Comparison of ENCODE assay signal across 9 cellular contexts in the genomic region with DNA sequence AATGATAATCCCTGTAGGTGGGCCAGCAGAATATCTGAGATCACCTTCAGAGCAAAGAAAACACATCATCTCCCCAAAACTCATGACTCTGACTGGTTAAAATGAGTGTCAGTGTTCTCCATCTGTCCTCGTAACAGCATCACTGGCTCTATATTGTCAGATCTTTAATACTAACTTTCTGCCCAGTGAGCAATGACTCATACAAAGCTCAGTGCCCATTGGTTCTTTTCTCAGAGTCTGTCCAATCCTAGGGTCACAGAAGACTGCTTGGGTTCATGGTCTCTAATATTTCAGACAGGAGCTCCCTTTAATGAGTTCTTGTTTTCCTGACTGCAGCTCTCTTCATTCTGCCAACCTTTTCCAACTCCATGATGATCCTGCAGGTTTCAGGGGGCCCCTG. TPM values are rescaled to one million over a fixed set of nuclear protein-coding genes. Genes with fewer than 3 reads are reported as not detected.
DNase-seq lines count a peak whose midpoint lies in the region; ATAC-seq and TF ChIP-seq lines count a peak whose summit lies in the region.
"Had no signal": no experiment of that assay in that cellular context is flagged by ENCODE, and none has a peak within 500 bp of the region (broad histone marks: within the 10 kb centered on the region; RNA-seq: fewer than 3 reads in every experiment).

No MANE protein-coding gene starts in this region.

- H3K27ac ChIP-seq in CD8-positive, alpha-beta memory T cell (ENCODE audit: low read depth, low read length) = no peak overlapping the region
- no peak overlapping the region for H3K27ac ChIP-seq in Panc1 (ENCODE audit: low read length)
- H3K27ac ChIP-seq: KMS-11 had no signal

- no peaks in the 10 kb centered on the region for H3K9me3 ChIP-seq in CD8-positive, alpha-beta memory T cell (ENCODE audit: low read length)
- H3K9me3 ChIP-seq in Panc1 (ENCODE audit: control insufficient read depth, insufficient read depth, low read depth, low read length) = no peaks in the 10 kb centered on the region

- no TSS peak for BruUV-seq in Panc1 (replicated peaks; lab: Mats Ljungman, UMichigan)

- intact Hi-C loops in Panc1 (cut with micrococcal nuclease; ENCODE audit: unreplicated experiment) = no loop called here

- POLR2A ChIA-PET in CD8-positive, alpha-beta memory T cell (lab: Charles Lee) = no interaction called here
- POLR2A ChIA-PET in Panc1 (lab: Charles Lee) = no interaction called here

- TF ChIP-seq CTCF in Panc1 (IDR thresholded peaks at IDR 0.05) = no peak

- H3K4me3 Mint-ChIP-seq in CD8-positive, alpha-beta memory T cell = no peak overlapping the region

- H3K36me3 ChIP-seq in CD8-positive, alpha-beta memory T cell (ENCODE audit: insufficient read depth, low read length) = no peaks in the 10 kb centered on the region
- no peaks in the 10 kb centered on the region for H3K36me3 ChIP-seq in Panc1 (ENCODE audit: control insufficient read depth, insufficient read depth, low read length)

- H3K27me3 Mint-ChIP-seq in CD8-positive, alpha-beta memory T cell = peaks cover 63 to 93% of the 10 kb centered on the region in 2 donors

- no peaks in the 10 kb centered on the region for H3K36me3 Mint-ChIP-seq in CD8-positive, alpha-beta memory T cell

- CTCF ChIA-PET in CD8-positive, alpha-beta memory T cell (lab: Charles Lee) = no interaction called here
- CTCF ChIA-PET in Panc1 (lab: Charles Lee) = interaction anchor here (0.6 kb wide), 1 partner anchor 96 kb away, joined by 3 read pairs; no protein-coding TSS in a partner anchor

- ATAC-seq in GM18873 (IDR thresholded peaks at IDR 0.05; ENCODE audit: low FRiP score, unreplicated experiment) (peak; percentile 81), HG03064 (IDR thresholded peaks at IDR 0.05; ENCODE audit: low read depth, unreplicated experiment) (peak; percentile 75), Panc1 (peak; percentile 79)

- no peaks in the 10 kb centered on the region for H3K9me3 Mint-ChIP-seq in CD8-positive, alpha-beta memory T cell

- no peaks in the 10 kb centered on the region for H3K4me1 ChIP-seq in CD8-positive, alpha-beta memory T cell (ENCODE audit: insufficient read depth, low read length)
- H3K4me1 ChIP-seq in Panc1 (ENCODE audit: control insufficient read depth, insufficient read depth, low read length) = peaks cover 5% of the 10 kb centered on the region; the same call in 1 of the 2 replicates

- H3K4me3 ChIP-seq in CD8-positive, alpha-beta memory T cell (ENCODE audit: low read length) = no peak overlapping the region
- no peak overlapping the region for H3K4me3 ChIP-seq in Panc1 (ENCODE audit: low read depth in 2 of 2, low read length in 2 of 2)

- H3K27me3 ChIP-seq in CD8-positive, alpha-beta memory T cell (ENCODE audit: insufficient read depth, low read length, poor library complexity, severe bottlenecking) = peaks cover 22% of the 10 kb centered on the region
- H3K27me3 ChIP-seq in Panc1 (ENCODE audit: control insufficient read depth, insufficient read depth, low read length) = peaks cover 35% of the 10 kb centered on the region

- peaks cover 5 to 8% (median 7%) of the 10 kb centered on the region in 3 donors for H3K4me1 Mint-ChIP-seq in CD8-positive, alpha-beta memory T cell

- DNase-seq in CD8-positive, alpha-beta memory T cell = peak in 3 of 5 donors; percentile 15 to 37 (median 30)
- DNase-seq in Panc1 (ENCODE audit: low read depth, low spot score) (no peak), fibroblast of gingiva (ENCODE audit: low read depth) (peak; percentile 34), putamen (ENCODE audit: low spot score) (peak; percentile 23), NCI-H1092 treated with DMSO at 0.1 percent for 48 hours (lab: John Stamatoyannopoulos, UW) (no peak)
- DNase-seq in activated effector memory CD4-positive, alpha-beta T cell treated with anti-CD3 and anti-CD28 coated beads, Interleukin-2, amount 50 U/mL, for 16 hours = no peak

- peak overlapping the region in 1 of 8 donors; percentile 15 for H3K27ac Mint-ChIP-seq in CD8-positive, alpha-beta memory T cell

- in situ Hi-C loops in Panc1 (cut with HindIII; ENCODE audit: low pct_unique_long_range_greater_than_20kb, low sequenced_read_pairs) = no loop called here

RNA-seq across cellular contexts. Expression of a gene that starts 36.4 kb away (rescaled TPM):
- total RNA-seq in CD8-positive, alpha-beta memory T cell = 10 to 100 TPM; 20.8 to 25.1 TPM
- polyA plus RNA-seq in CD8-positive, alpha-beta memory T cell = 178 TPM
- total RNA-seq in Panc1 (2021; ENCODE audit: unreplicated experiment) = 0.64 TPM
- polyA plus RNA-seq in Panc1 (2012; ENCODE audit: insufficient read length) = not detected

RNA-seq across cellular contexts. Expression of a gene that starts 38.7 kb away (rescaled TPM):
- total RNA-seq in CD8-positive, alpha-beta memory T cell = 10 to 100 TPM; 69.8 to 71.7 TPM
- 156 TPM for polyA plus RNA-seq in CD8-positive, alpha-beta memory T cell
- total RNA-seq in Panc1 (2021; ENCODE audit: unreplicated experiment) = 0.69 TPM
- polyA plus RNA-seq in Panc1 (2012; ENCODE audit: insufficient read length) = not detected

Comparison
In these comparisons a context has a peak if more than half of its experiments do, and no peak if none do; other contexts are left out.
1. DNase-seq: peak in CD8-positive, alpha-beta memory T cell (3 of 5), fibroblast of gingiva (single experiment) and putamen (single experiment); none in Panc1 (single experiment), NCI-H1092 treated with DMSO at 0.1 percent for 48 hours (single experiment) and activated effector memory CD4-positive, alpha-beta T cell treated with anti-CD3 and anti-CD28 coated beads, Interleukin-2, amount 50 U/mL, for 16 hours (single experiment).
2. RNA of a gene that starts 36.4 kb away (total RNA-seq): 20.8 to 25.1 TPM in CD8-positive, alpha-beta memory T cell; 0.64 TPM in Panc1 (single experiment); every median in the first group is over 10 times any median in the second.
3. RNA of a gene that starts 38.7 kb away (total RNA-seq): 69.8 to 71.7 TPM in CD8-positive, alpha-beta memory T cell; 0.69 TPM in Panc1 (single experiment); every median in the first group is over 10 times any median in the second.
4. Peak in every context shown above with its lines, with median percentiles within 50 percentile points of each other: ATAC-seq.